Comparison of ENCODE assay signal across 8 cellular contexts in genomic region chr7:64951250-64951848, GRCh38. TPM values are rescaled to one million over a fixed set of nuclear protein-coding genes. Genes with fewer than 3 reads are reported as not detected.
A peak's percentile ranks its signal among the peaks of the same experiment; 100 is the strongest.
DNase-seq lines count a peak whose midpoint lies in the region; FAIRE-seq and TF ChIP-seq lines count a peak whose summit lies in the region.

No MANE protein-coding gene starts in this region.

- TF ChIP-seq CTCF in AG09309 (IDR thresholded peaks at IDR 0.05; ENCODE audit: control insufficient read depth, insufficient read depth, low read depth, low read length, missing control alignments), result peak; percentile 72
- TF ChIP-seq CTCF in foreskin fibroblast (IDR thresholded peaks at IDR 0.05; ENCODE audit: low read depth, low read length), result peak; percentile 72

- peaks cover 15 to 18% of the 10 kb centered on the region in 2 experiments for H3K4me1 ChIP-seq in trophoblast cell (ENCODE audit: control insufficient read depth in 1 of 2, insufficient read depth in 2 of 2, low read length in 2 of 2)

- H3K9ac ChIP-seq in trophoblast cell (ENCODE audit: low read length), result no peak overlapping the region

- no peak overlapping the region for H3K18ac ChIP-seq in trophoblast cell (ENCODE audit: low read length)

- no peak overlapping the region for H4K8ac ChIP-seq in trophoblast cell (ENCODE audit: low read depth, low read length)

- no peak overlapping the region for H3K23ac ChIP-seq in trophoblast cell (ENCODE audit: low read length)

- H3K4me3 ChIP-seq in AG09309 (ENCODE audit: control insufficient read depth, low read depth, low read length), result no peak overlapping the region
- H3K4me3 ChIP-seq in foreskin fibroblast (ENCODE audit: low read depth in 1 of 2, low read length in 2 of 2), result no peak overlapping the region
- H3K4me3 ChIP-seq in trophoblast cell (ENCODE audit: low read depth, low read length), result no peak overlapping the region
- no peak overlapping the region for H3K4me3 ChIP-seq in MG63

- no peak overlapping the region for H4K91ac ChIP-seq in trophoblast cell (ENCODE audit: low read depth, low read length)

- H4K12ac ChIP-seq in trophoblast cell (ENCODE audit: low read depth, low read length), result no peak overlapping the region

- no peak overlapping the region for H3K4me2 ChIP-seq in trophoblast cell (ENCODE audit: low read length)

- peaks cover 2% of the 10 kb centered on the region for H3K79me2 ChIP-seq in trophoblast cell (ENCODE audit: control insufficient read depth, insufficient read depth, low read length, poor library complexity)

- H3K27me3 ChIP-seq in trophoblast cell (ENCODE audit: insufficient read depth, low read length) (no peaks in the 10 kb centered on the region), MG63 (peaks cover 5% of the 10 kb centered on the region; the same call in 1 of the 2 replicates)

- FAIRE-seq in GM12892 (lab: Jason Lieb, UNC), result peak; percentile 81

- DNase-seq in AG09309 (ENCODE audit: low read depth), result peak; percentile 17
- DNase-seq in GM12892 (ENCODE audit: insufficient read length), result no peak
- DNase-seq in LoVo (ENCODE audit: low spot score), result peak; percentile 63
- peak; percentile 62 for DNase-seq in SW480 (ENCODE audit: low spot score)
- peak; percentile 19 to 60 for DNase-seq in foreskin fibroblast
- peak; percentile 17 to 80 for DNase-seq in trophoblast cell
- no peak for DNase-seq in HK-2 (ENCODE audit: unreplicated experiment)
- no peak for DNase-seq in MG63

- peaks cover 9% of the 10 kb centered on the region for H3K79me1 ChIP-seq in trophoblast cell (ENCODE audit: low read length)

- no peak overlapping the region for H2BK5ac ChIP-seq in trophoblast cell (ENCODE audit: low read depth, low read length, poor library complexity)

- no peak overlapping the region for H2BK12ac ChIP-seq in trophoblast cell (ENCODE audit: low read length)

- WGBS in trophoblast cell (ENCODE audit: extremely low coverage, insufficient coverage, insufficient read length), result no CpG with 5 or more reads among the region's 1 CpG

- H3K14ac ChIP-seq in trophoblast cell (ENCODE audit: low read length), result no peak overlapping the region

- H3K27ac ChIP-seq in trophoblast cell (ENCODE audit: low read depth, low read length), result no peak overlapping the region

- no peak overlapping the region for H2BK120ac ChIP-seq in trophoblast cell (ENCODE audit: insufficient read depth, low read length, poor library complexity)

- H3K4ac ChIP-seq in trophoblast cell (ENCODE audit: low read depth, low read length), result no peak overlapping the region

- no peak for TF ChIP-seq POLR2A in GM12892 (IDR thresholded peaks at IDR 0.05; ENCODE audit: low read depth, low read length)

- no peak overlapping the region for H2AFZ ChIP-seq in trophoblast cell (ENCODE audit: insufficient read depth, low read length, poor library complexity)

- H3K9me3 ChIP-seq in trophoblast cell (ENCODE audit: insufficient read depth, low read depth, low read length) (peaks cover 3% of the 10 kb centered on the region), MG63 (no peaks in the 10 kb centered on the region; the same call in 1 of the 2 replicates)

- H2AK5ac ChIP-seq in trophoblast cell (ENCODE audit: low read length), result no peak overlapping the region

- peaks cover 0 to 4% of the 10 kb centered on the region in 2 experiments for H3K36me3 ChIP-seq in trophoblast cell (ENCODE audit: control insufficient read depth in 1 of 2, insufficient read depth in 2 of 2, low read length in 2 of 2)
- no peaks in the 10 kb centered on the region for H3K36me3 ChIP-seq in MG63

RNA-seq across cellular contexts. Expression of gene ZNF117, which starts 39.5 kb away (rescaled TPM):
- 5.7 TPM for polyA plus RNA-seq in GM12892 (2012; ENCODE audit: missing spikeins)
- 14.0 and 14.5 TPM in 2 replicates for polyA plus RNA-seq in trophoblast cell (2013)
- total RNA-seq in MG63 (2014; rRNA removed; shearing (Covaris generic); ENCODE audit: low replicate concordance), result 0.94 and 3.7 TPM in 2 replicates

RNA-seq across cellular contexts. Expression of gene ZNF273, which starts 48.3 kb away (rescaled TPM):
- polyA plus RNA-seq in GM12892 (2012; ENCODE audit: missing spikeins), result 6.1 TPM
- 6.1 and 6.4 TPM in 2 replicates for polyA plus RNA-seq in trophoblast cell (2013)
- 1.2 TPM in 2 replicates for total RNA-seq in MG63 (2014; rRNA removed; shearing (Covaris generic); ENCODE audit: low replicate concordance)

RNA-seq across cellular contexts. Expression of gene ERV3-1, which starts 55.1 kb away (rescaled TPM):
- polyA plus RNA-seq in GM12892 (2012; ENCODE audit: missing spikeins), result 9.1 TPM
- 19.1 and 20.0 TPM in 2 replicates for polyA plus RNA-seq in trophoblast cell (2013)
- 3.3 and 3.7 TPM in 2 replicates for total RNA-seq in MG63 (2014; rRNA removed; shearing (Covaris generic); ENCODE audit: low replicate concordance)

Comparison
In these comparisons a context has a peak if more than half of its experiments do, and no peak if none do; other contexts are left out.
1. DNase-seq: peak in AG09309 (single experiment), LoVo (single experiment), SW480 (single experiment), foreskin fibroblast (2 of 2) and trophoblast cell (2 of 2); none in GM12892 (single experiment), HK-2 (single experiment) and MG63 (single experiment).